ENCODE assay signal across 9 cellular contexts in genomic region chr22:45159652-45160462, GRCh38. TPM values are rescaled to one million over a fixed set of nuclear protein-coding genes. Genes with fewer than 3 reads are reported as not detected.
DNase-seq lines count a peak whose midpoint lies in the region; ATAC-seq and TF ChIP-seq lines count a peak whose summit lies in the region.
"Had no signal": no experiment of that assay in that cellular context is flagged by ENCODE, and none has a peak within 500 bp of the region (broad histone marks: within the 10 kb centered on the region; RNA-seq: fewer than 3 reads in every experiment).

No MANE protein-coding gene starts in this region.

- H3K79me2 ChIP-seq in DOHH2 (ENCODE audit: control insufficient read depth, low read length): peaks cover 62% of the 10 kb centered on the region

- no peak overlapping the region for H3K4me3 Mint-ChIP-seq in progenitor cell of endocrine pancreas (ENCODE audit: low read depth)

- no peaks in the 10 kb centered on the region for H3K9me3 Mint-ChIP-seq in progenitor cell of endocrine pancreas (ENCODE audit: low read depth)

- H3K4me2 ChIP-seq in DOHH2 (ENCODE audit: low read length): peak overlapping the region; percentile 26; the same call in 1 of the 2 replicates

- peaks cover 28% of the 10 kb centered on the region for H3K4me1 Mint-ChIP-seq in progenitor cell of endocrine pancreas (ENCODE audit: low read depth)

- H3F3A ChIP-seq in DOHH2 (ENCODE audit: control insufficient read depth, insufficient read depth): peaks cover 2% of the 10 kb centered on the region; the same call in 1 of the 2 replicates

- DNase-seq in NB4 (ENCODE audit: low read depth) (peak; percentile 39), epithelial cell of prostate (ENCODE audit: low read depth, low spot score) (no peak), progenitor cell of endocrine pancreas (ENCODE audit: low spot score, unreplicated experiment) (no peak), NCI-H1930 (lab: John Stamatoyannopoulos, UW) (no peak), ureter (ENCODE audit: low spot score) (no peak), Right ventricle myocardium superior (no peak)

- H3K27ac ChIP-seq in DOHH2 (ENCODE audit: low read depth, low read length) (no peak overlapping the region), epithelial cell of prostate (peak overlapping the region; percentile 100)

- no peak for TF ChIP-seq CTCF in DOHH2 (IDR thresholded peaks at IDR 0.05; ENCODE audit: low read depth, low read length, poor library complexity, severe bottlenecking)
- TF ChIP-seq CTCF in NB4 (IDR thresholded peaks at IDR 0.05; ENCODE audit: low read depth, low read length): no peak
- peak; percentile 12 for TF ChIP-seq CTCF in progenitor cell of endocrine pancreas (IDR thresholded peaks at IDR 0.05; ENCODE audit: unreplicated experiment)

- no peak overlapping the region for H3K4me3 ChIP-seq in DOHH2 (ENCODE audit: low read length)
- no peak overlapping the region for H3K4me3 ChIP-seq in NB4 (ENCODE audit: low read depth, low read length)

- intact Hi-C loops in Right ventricle myocardium superior (cut with DNase I): no loop called here

- ATAC-seq in Right ventricle myocardium superior (ENCODE audit: poor library complexity) (no peak), HG03439 (IDR thresholded peaks at IDR 0.05; ENCODE audit: unreplicated experiment) (no peak)
- ATAC-seq: esophagus mucosa had no signal

- H4K20me1 ChIP-seq in DOHH2 (ENCODE audit: control insufficient read depth, insufficient read depth, low read depth, low read length): peaks cover 3% of the 10 kb centered on the region

- H3K27ac Mint-ChIP-seq in progenitor cell of endocrine pancreas: peak overlapping the region; percentile 16

- H3K9me3 ChIP-seq in DOHH2 (ENCODE audit: control insufficient read depth, insufficient read depth, low read length): no peaks in the 10 kb centered on the region

- H3K36me3 Mint-ChIP-seq in progenitor cell of endocrine pancreas (ENCODE audit: insufficient read depth): peaks cover 5% of the 10 kb centered on the region

- no peak for TF ChIP-seq POLR2A in NB4 (IDR thresholded peaks at IDR 0.05; ENCODE audit: extremely low read depth, insufficient read length)

- no peaks in the 10 kb centered on the region for H3K27me3 Mint-ChIP-seq in progenitor cell of endocrine pancreas

- no peaks in the 10 kb centered on the region for H3K9me2 ChIP-seq in DOHH2 (replicated peaks; ENCODE audit: control insufficient read depth, low read length)

- H3K27me3 ChIP-seq in DOHH2 (ENCODE audit: control insufficient read depth, low read length): no peaks in the 10 kb centered on the region

- peaks cover 31% of the 10 kb centered on the region for H3K4me1 ChIP-seq in DOHH2 (ENCODE audit: control insufficient read depth, low read length)

- H3K36me3 ChIP-seq in DOHH2 (ENCODE audit: control insufficient read depth, low read length): peaks cover 46% of the 10 kb centered on the region

RNA-seq across cellular contexts. Expression of gene NUP50, which starts 3.9 kb away (rescaled TPM):
- total RNA-seq in progenitor cell of endocrine pancreas (62.6 and 65.1 TPM in 2 replicates), ureter (71.0 TPM), Right ventricle myocardium superior (19.1 TPM)
